ENCODE assay signal across 14 cellular contexts in genomic region chr7:133836666-133837065, GRCh38.
"Had no signal": no experiment of that assay in that cellular context is flagged by ENCODE, and none has a peak within 500 bp of the region (broad histone marks: within the 10 kb centered on the region; RNA-seq: fewer than 3 reads in every experiment).

No MANE protein-coding gene starts in this region.

- H3K27me3 ChIP-seq: ascending aorta, esophagus squamous epithelium, tibial artery, uterus had no signal

- H2AFZ ChIP-seq: parathyroid adenoma had no signal

- H3K4me1 ChIP-seq: ascending aorta, esophagus squamous epithelium, parathyroid adenoma, tibial artery, uterus had no signal

- H3K9me3 ChIP-seq: ascending aorta, esophagus squamous epithelium, uterus had no signal

- DNase-seq: activated CD4-positive, alpha-beta T cell treated with anti-CD3 and anti-CD28 coated beads, Interleukin-2, amount 50 U/mL, for 4 hours; activated gamma-delta T cell treated with Interleukin-2 at 50 U/mL for 16 hours; activated naive CD8-positive, alpha-beta T cell treated with anti-CD3 and anti-CD28 coated beads, Interleukin-2, amount 10 ng/mL, durations not matched to agents 7 days and 5 days; activated T-cell treated with anti-CD3 and anti-CD28 coated beads, Interleukin-2, amount 50 U/mL, for 4 hours; esophagus squamous epithelium; foreskin fibroblast; immature natural killer cell; midbrain; stimulated activated CD4-positive, alpha-beta T cell treated with anti-CD3 and anti-CD28 coated beads, Interleukin-15, amount 100 ng/mL, for 24 hours; tibial artery; uterus had no signal

- ATAC-seq: activated T-cell treated with anti-CD3 and anti-CD28 coated beads, Interleukin-2, amount 50 U/mL, for 4 hours had no signal

- H3K4me3 ChIP-seq: ascending aorta, esophagus squamous epithelium, lung, tibial artery, uterus had no signal

- H3K36me3 ChIP-seq: ascending aorta, uterus had no signal

- H3K79me2 ChIP-seq: parathyroid adenoma had no signal

- H3K27ac ChIP-seq: ascending aorta, esophagus squamous epithelium, parathyroid adenoma, tibial artery, uterus had no signal

- H3K9ac ChIP-seq: parathyroid adenoma had no signal
